ENCODE assay signal across 8 cellular contexts in the genomic region with DNA sequence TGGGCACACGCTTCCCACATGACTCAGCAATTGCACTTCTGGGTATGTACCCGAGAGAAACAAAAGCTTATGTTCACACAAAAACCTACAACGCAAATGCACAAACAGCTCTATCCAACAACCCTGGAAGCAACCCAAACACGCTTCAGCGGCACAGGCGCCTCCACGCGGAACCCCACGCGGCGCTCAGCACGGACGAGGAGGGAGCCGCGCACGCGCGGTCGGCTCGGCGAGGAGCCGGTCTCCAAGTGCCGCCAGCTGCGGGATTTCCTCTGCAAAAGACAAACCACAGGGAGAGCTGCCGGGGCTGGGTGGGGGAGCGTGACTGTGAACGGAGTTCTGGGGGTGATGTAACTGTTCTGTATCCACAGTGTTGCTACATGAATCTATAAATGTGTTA.
DNase-seq lines count a peak whose midpoint lies in the region; ATAC-seq, FAIRE-seq and TF ChIP-seq lines count a peak whose summit lies in the region.
"Not testable (repeated sequence)": the region's sequence is repeated elsewhere in the genome, so short reads cannot be mapped to it uniquely, and the experiment has no call there.

No MANE protein-coding gene starts in this region.

- H3K9ac ChIP-seq in SK-N-MC (ENCODE audit: insufficient read length); K562 (ENCODE audit: insufficient read depth in 1 of 2, low read depth in 2 of 2, low read length in 2 of 2): not testable (repeated sequence)

- H3K79me2 ChIP-seq in K562 (ENCODE audit: control insufficient read depth, insufficient read depth, low read length) = not testable (repeated sequence)

- H3K4me3 Mint-ChIP-seq in activated CD8-positive, alpha-beta T cell treated with anti-CD3 and anti-CD28 coated beads for 36 hours = peak overlapping the region; percentile 48
- not testable (repeated sequence) for H3K4me3 Mint-ChIP-seq in activated T-helper 2 cell treated with anti-CD3 and anti-CD28 coated beads, Interferon-gamma antibody, Interleukin-2, Interleukin-4, amounts not matched to agents 10 μg/mL and 5 μg/mL and 100 μg/mL, durations not matched to agents 14 hours and 24 hours and 36 hours (ENCODE audit: low read depth)

- not testable (repeated sequence) for H4K20me1 ChIP-seq in K562 (replicated peaks; ENCODE audit: control insufficient read depth, insufficient read depth, low read length)

- H3K4me1 Mint-ChIP-seq in activated CD8-positive, alpha-beta T cell treated with anti-CD3 and anti-CD28 coated beads for 36 hours (ENCODE audit: low read depth); activated T-helper 2 cell treated with anti-CD3 and anti-CD28 coated beads, Interferon-gamma antibody, Interleukin-2, Interleukin-4, amounts not matched to agents 10 μg/mL and 5 μg/mL and 100 μg/mL, durations not matched to agents 14 hours and 24 hours and 36 hours (ENCODE audit: low read depth): not testable (repeated sequence)

- TF ChIP-seq CTCF in BJ (IDR thresholded peaks at IDR 0.05; ENCODE audit: insufficient read depth, low read depth, low read length); activated CD8-positive, alpha-beta T cell treated with anti-CD3 and anti-CD28 coated beads for 36 hours (IDR thresholded peaks at IDR 0.05); K562 (IDR thresholded peaks at IDR 0.05 in 2 of 3, conservative IDR thresholded peaks at IDR 0.05 in 1 of 3; ENCODE audit: insufficient read depth in 2 of 3, low read depth in 1 of 3, low read length in 3 of 3); heart right ventricle (IDR thresholded peaks at IDR 0.05): not testable (repeated sequence)

- 0% methylated on average over 3 of the region's 27 CpGs for WGBS in K562 (ENCODE audit: insufficient coverage, low coverage, missing lambda C conversion rate)
- WGBS in heart right ventricle, 2 donors = 36% methylated on average over 10 to 13 of the region's 27 CpGs

- not testable (repeated sequence) for ATAC-seq in activated CD8-positive, alpha-beta T cell treated with anti-CD3 and anti-CD28 coated beads for 36 hours; K562; heart right ventricle

- peak overlapping the region; percentile 11; the same call in 1 of the 2 replicates for H3K4me3 ChIP-seq in BJ (ENCODE audit: low read depth, low read length)
- H3K4me3 ChIP-seq in SK-N-MC = 0 out of 2 replicates have a peak overlapping the region, but pooled peaks have one; percentile 30
- H3K4me3 ChIP-seq in K562, heart right ventricle: not testable (repeated sequence)

- not testable (repeated sequence) for H3K9me3 Mint-ChIP-seq in activated CD8-positive, alpha-beta T cell treated with anti-CD3 and anti-CD28 coated beads for 36 hours; activated T-helper 2 cell treated with anti-CD3 and anti-CD28 coated beads, Interferon-gamma antibody, Interleukin-2, Interleukin-4, amounts not matched to agents 10 μg/mL and 5 μg/mL and 100 μg/mL, durations not matched to agents 14 hours and 24 hours and 36 hours

- TF ChIP-seq EP300 in K562 (IDR thresholded peaks at IDR 0.05; ENCODE audit: low read length) = not testable (repeated sequence)

- not testable (repeated sequence) for TF ChIP-seq RAD21 in K562 (CRISPR knock-in tag; conservative IDR thresholded peaks at IDR 0.05 in 1 of 2, IDR thresholded peaks at IDR 0.05 in 1 of 2)

- POLR2A ChIA-PET in BJ (lab: Charles Lee); activated CD8-positive, alpha-beta T cell treated with anti-CD3 and anti-CD28 coated beads for 36 hours (lab: Charles Lee); K562 (lab: Yijun Ruan, JAX): not testable (repeated sequence)

- in situ Hi-C loops in K562 (cut with MboI) = not testable (repeated sequence)

- H3K27ac Mint-ChIP-seq in activated CD8-positive, alpha-beta T cell treated with anti-CD3 and anti-CD28 coated beads for 36 hours = peak overlapping the region; percentile 34
- H3K27ac Mint-ChIP-seq in activated T-helper 2 cell treated with anti-CD3 and anti-CD28 coated beads, Interferon-gamma antibody, Interleukin-2, Interleukin-4, amounts not matched to agents 10 μg/mL and 5 μg/mL and 100 μg/mL, durations not matched to agents 14 hours and 24 hours and 36 hours = not testable (repeated sequence)

- not testable (repeated sequence) for H3K36me3 Mint-ChIP-seq in activated CD8-positive, alpha-beta T cell treated with anti-CD3 and anti-CD28 coated beads for 36 hours (ENCODE audit: low read depth); activated T-helper 2 cell treated with anti-CD3 and anti-CD28 coated beads, Interferon-gamma antibody, Interleukin-2, Interleukin-4, amounts not matched to agents 10 μg/mL and 5 μg/mL and 100 μg/mL, durations not matched to agents 14 hours and 24 hours and 36 hours (ENCODE audit: low read depth)

- not testable (repeated sequence) for BruUV-seq in K562 (replicated peaks; lab: Mats Ljungman, UMichigan)

- H3K27me3 Mint-ChIP-seq in activated CD8-positive, alpha-beta T cell treated with anti-CD3 and anti-CD28 coated beads for 36 hours; activated T-helper 2 cell treated with anti-CD3 and anti-CD28 coated beads, Interferon-gamma antibody, Interleukin-2, Interleukin-4, amounts not matched to agents 10 μg/mL and 5 μg/mL and 100 μg/mL, durations not matched to agents 14 hours and 24 hours and 36 hours (ENCODE audit: low read depth): not testable (repeated sequence)

- H3K9me1 ChIP-seq in K562 (ENCODE audit: control insufficient read depth, insufficient read depth, low read length) = not testable (repeated sequence)

- not testable (repeated sequence) for H3K36me3 ChIP-seq in BJ (ENCODE audit: control insufficient read depth, insufficient read depth, low read length); SK-N-MC (ENCODE audit: insufficient read depth, low read length); K562 (ENCODE audit: control insufficient read depth, insufficient read depth, low read length); heart right ventricle

- TF ChIP-seq POLR2A in K562 (conservative IDR thresholded peaks at IDR 0.05) = peak; percentile 50; the same call in 1 of the 2 replicates

- H3K27me3 ChIP-seq in BJ (ENCODE audit: control insufficient read depth, insufficient read depth, low read length); K562 (ENCODE audit: control insufficient read depth in 2 of 2, insufficient read depth in 2 of 2, low read length in 2 of 2); heart right ventricle: not testable (repeated sequence)

- 0 out of 2 replicates have a peak overlapping the region, but pooled peaks have one; percentile 48 for H2AFZ ChIP-seq in K562 (ENCODE audit: low read depth, low read length)

- H3K27ac ChIP-seq in SK-N-MC = 0 out of 2 replicates have a peak overlapping the region, but pooled peaks have one; percentile 62
- H3K27ac ChIP-seq in K562 (ENCODE audit: extremely low read depth, low read depth, low read length); heart right ventricle: not testable (repeated sequence)

- not testable (repeated sequence) for FAIRE-seq in K562 (lab: Jason Lieb, UNC)

- H3K4me2 ChIP-seq in K562 (ENCODE audit: insufficient read depth, low read length) = not testable (repeated sequence)

- intact Hi-C loops in activated CD8-positive, alpha-beta T cell treated with anti-CD3 and anti-CD28 coated beads for 36 hours (cut with micrococcal nuclease); activated T-helper 2 cell treated with anti-CD3 and anti-CD28 coated beads, Interferon-gamma antibody, Interleukin-2, Interleukin-4, amounts not matched to agents 10 μg/mL and 5 μg/mL and 100 μg/mL, durations not matched to agents 14 hours and 24 hours and 36 hours (cut with micrococcal nuclease); K562 (cut with micrococcal nuclease); heart right ventricle (cut with DNase I); posterior vena cava (cut with DNase I): not testable (repeated sequence)

- DNase-seq in BJ (ENCODE audit: low read depth); SK-N-MC (ENCODE audit: low read depth, low spot score); K562 (ENCODE audit: extremely low read depth in 1 of 4, low spot score in 3 of 4): not testable (repeated sequence)
- peak; percentile 52 for DNase-seq in activated CD8-positive, alpha-beta T cell treated with anti-CD3 and anti-CD28 coated beads for 36 hours
- DNase-seq in activated T-helper 2 cell treated with anti-CD3 and anti-CD28 coated beads, Interferon-gamma antibody, Interleukin-2, Interleukin-4, amounts not matched to agents 10 μg/mL and 5 μg/mL and 100 μg/mL, durations not matched to agents 14 hours and 24 hours and 36 hours (ENCODE audit: low spot score) = peak; percentile 12
- DNase-seq in heart right ventricle = peak; percentile 5 to 28
- peak; percentile 78 for DNase-seq in posterior vena cava (ENCODE audit: low spot score)
- peak; percentile 3 to 18 for DNase-seq in stimulated activated CD8-positive, alpha-beta memory T cell treated with anti-CD3 and anti-CD28 coated beads, Interleukin-15, amount 100 ng/mL, for 48 hours (ENCODE audit: low read depth in 2 of 2)

- CTCF ChIA-PET in BJ (lab: Yijun Ruan, JAX); activated CD8-positive, alpha-beta T cell treated with anti-CD3 and anti-CD28 coated beads for 36 hours (lab: Charles Lee); K562 (lab: Yijun Ruan, JAX; ENCODE audit: low intra/inter-chr PET ratio): not testable (repeated sequence)

- not testable (repeated sequence) for H3K4me1 ChIP-seq in K562 (replicated peaks in 1 of 2; ENCODE audit: control insufficient read depth in 2 of 2, insufficient read depth in 2 of 2, low read length in 2 of 2); heart right ventricle

- H3K9me3 ChIP-seq in SK-N-MC (ENCODE audit: low read depth, low read length); K562 (replicated peaks; ENCODE audit: control insufficient read depth, insufficient read depth, low read depth, low read length); heart right ventricle: not testable (repeated sequence)

TF ChIP-seq in K562, 482 proteins besides CTCF, POLR2A, EP300 and RAD21 (continues in another document):
- TF ChIP-seq C11orf30 (IDR thresholded peaks at IDR 0.05; ENCODE audit: low read depth) = peak; percentile 87
